8 cellular contexts compared by ENCODE assay signal in the genomic region with DNA sequence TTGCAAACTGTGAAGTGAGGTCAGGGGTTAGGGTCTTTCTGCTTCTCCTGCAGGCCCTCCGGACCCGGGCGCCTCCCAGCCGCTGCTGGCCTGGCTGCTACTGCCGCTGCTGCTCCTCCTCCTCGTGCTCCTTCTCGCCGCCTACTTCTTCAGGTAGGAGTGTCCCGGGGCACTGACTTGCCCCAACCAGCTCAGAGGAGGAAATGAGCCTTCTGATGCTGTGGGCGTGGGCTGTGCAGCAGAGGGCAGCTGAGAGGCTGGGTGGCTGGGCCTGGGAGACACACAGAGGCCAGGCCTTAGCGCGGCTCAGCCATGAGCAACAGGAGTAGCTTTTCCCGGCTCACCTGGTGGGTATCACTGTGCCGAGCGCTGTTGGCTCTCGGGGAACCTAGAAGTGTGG.
A peak's percentile ranks its signal among the peaks of the same experiment; 100 is the strongest.
DNase-seq lines count a peak whose midpoint lies in the region; ATAC-seq and TF ChIP-seq lines count a peak whose summit lies in the region.

No MANE protein-coding gene starts in this region.

- TF ChIP-seq POLR2A in HCT116 (IDR thresholded peaks at IDR 0.05; ENCODE audit: borderline replicate concordance, extremely low read depth, insufficient read depth, insufficient read length) = peak; percentile 61

- H2AFZ ChIP-seq in HCT116 (ENCODE audit: low read depth, low read length, poor library complexity, severe bottlenecking) = no peak overlapping the region

- peak; percentile 100 for ATAC-seq in HCT116
- peak; percentile 97 for ATAC-seq in foreskin keratinocyte

- H3K36me3 ChIP-seq in HCT116 (ENCODE audit: control insufficient read depth in 1 of 2, insufficient read depth in 2 of 2, low read length in 2 of 2) = no peaks in the 10 kb centered on the region

- H3K9me3 ChIP-seq in HCT116 (ENCODE audit: control insufficient read depth in 1 of 2, insufficient read depth in 1 of 2, low read depth in 1 of 2, low read length in 2 of 2) = no peaks in the 10 kb centered on the region

- H3K9me2 ChIP-seq in HCT116 (ENCODE audit: insufficient read depth) = no peaks in the 10 kb centered on the region

- H3K27me3 ChIP-seq in HCT116 (ENCODE audit: insufficient read depth, low read length) (no peaks in the 10 kb centered on the region), foreskin keratinocyte (no peaks in the 10 kb centered on the region)

- TF ChIP-seq CTCF in GM10248 (IDR thresholded peaks at IDR 0.05; ENCODE audit: control extremely low read depth, extremely low read depth, low read depth, missing control alignments) = no peak
- TF ChIP-seq CTCF in HCT116 (IDR thresholded peaks at IDR 0.05 in 2 of 3, conservative IDR thresholded peaks at IDR 0.05 in 1 of 3; ENCODE audit: borderline replicate concordance in 1 of 3, insufficient read depth in 1 of 3, low read depth in 2 of 3, low read length in 2 of 3) = no peak
- TF ChIP-seq CTCF in foreskin keratinocyte (conservative IDR thresholded peaks at IDR 0.05) = peak; percentile 28

- H3K4me1 ChIP-seq in HCT116 (ENCODE audit: control insufficient read depth in 1 of 2, insufficient read depth in 2 of 2, low read length in 2 of 2) (peaks cover 10 to 23% of the 10 kb centered on the region in 2 experiments; a peak in 3 of 4 replicates), foreskin keratinocyte (peaks cover 6% of the 10 kb centered on the region)

- no peaks in the 10 kb centered on the region for H3K79me2 ChIP-seq in HCT116 (ENCODE audit: insufficient read depth, low read length)

- no peak for TF ChIP-seq RAD21 in HCT116 (IDR thresholded peaks at IDR 0.05; ENCODE audit: low read depth)

- H4K20me1 ChIP-seq in HCT116 (ENCODE audit: insufficient read depth) = no peaks in the 10 kb centered on the region

- no TSS peak for BruUV-seq in HCT116 (replicated peaks; lab: Mats Ljungman, UMichigan)

- intact Hi-C loops in HCT116 (cut with micrococcal nuclease) = no loop called here
- intact Hi-C loops in posterior vena cava (cut with DNase I) = no loop called here

- CTCF ChIA-PET in GM10248 (lab: Yijun Ruan, JAX) (interaction anchor here (0.8 to 10.2 kb wide), 8 partner anchors 9 to 37 kb away, joined by 3 to 132 read pairs (median 8); no protein-coding TSS in a partner anchor), HCT116 (lab: Charles Lee) (interaction anchor here (1.1 to 3.2 kb wide), 7 partner anchors 9 to 193 kb away, joined by 3 to 35 read pairs (median 4); no protein-coding TSS in a partner anchor)

- RAD21 ChIA-PET in HCT116 (lab: Charles Lee; ENCODE audit: low non-redundant PET in 1 of 2, low total read pairs in 2 of 2, uncharacterized antibody in 2 of 2, unreplicated experiment in 2 of 2) = interaction anchor here in 1 of 2 experiments (0.9 kb wide), 1 partner anchor 22 kb away, joined by 3 read pairs; no protein-coding TSS in a partner anchor

- POLR2A ChIA-PET in GM10248 (lab: Yijun Ruan, JAX) (interaction anchor here (1.2 kb wide), 1 partner anchor 16 kb away, joined by 4 read pairs; no protein-coding TSS in a partner anchor), HCT116 (lab: Charles Lee) (interaction anchor here (0.7 to 1.6 kb wide), 4 partner anchors 11 to 48 kb away, joined by 3 to 6 read pairs (median 4); no protein-coding TSS in a partner anchor)

- DNase-seq in GM10248 (ENCODE audit: extremely low spot score) (peak; percentile 91), HCT116 (ENCODE audit: low read depth, low spot score) (peak; percentile 88), NCI-H226 (peak; percentile 77), activated T-cell treated with anti-CD3 and anti-CD28 coated beads for 24 hours (ENCODE audit: low read depth) (peak; percentile 79), foreskin keratinocyte (peak; percentile 83 to 89), posterior vena cava (ENCODE audit: low spot score) (peak; percentile 94), ureter (ENCODE audit: low spot score) (peak; percentile 92), OCI-M2 (lab: John Stamatoyannopoulos, UW; ENCODE audit: unreplicated experiment) (no peak)

- H3K27ac ChIP-seq in HCT116 (ENCODE audit: low read depth, low read length) (peak overlapping the region; percentile 34; the same call in 1 of the 2 replicates), foreskin keratinocyte (peak overlapping the region; percentile 68)

- H3K4me3 ChIP-seq in HCT116 (replicated peaks in 1 of 2; ENCODE audit: low read depth in 1 of 2, low read length in 2 of 2) = peak overlapping the region; percentile 43 to 52

- peak overlapping the region; percentile 57 for H3K9ac ChIP-seq in HCT116 (ENCODE audit: low read length)

- peak overlapping the region; percentile 77 for H3K4me2 ChIP-seq in HCT116 (ENCODE audit: low read length)

TF ChIP-seq in HCT116, 20 proteins besides CTCF, POLR2A, EP300 and RAD21:
- TF ChIP-seq EZH2 (IDR thresholded peaks at IDR 0.05) (no peak), EGR1 (IDR thresholded peaks at IDR 0.05; ENCODE audit: low read depth) (peak; percentile 60; the same call in 1 of the 2 replicates), FOSL1 (IDR thresholded peaks at IDR 0.05; ENCODE audit: low read depth) (no peak), YY1 (IDR thresholded peaks at IDR 0.05; ENCODE audit: extremely low read depth, insufficient replicate concordance, low read depth, low read length) (peak; percentile 68), SIN3A (IDR thresholded peaks at IDR 0.05; ENCODE audit: low read depth) (peak; percentile 48; the same call in 1 of the 2 replicates), TCF7L2 (IDR thresholded peaks at IDR 0.05; ENCODE audit: borderline replicate concordance, extremely low read depth, insufficient read depth, insufficient read length) (peak; percentile 28), POLR2AphosphoS5 (IDR thresholded peaks at IDR 0.05; ENCODE audit: low read depth, low read length) (peak; percentile 84), ZFX (IDR thresholded peaks at IDR 0.05) (peak; percentile 64)
- TF ChIP-seq, protein P1, sequence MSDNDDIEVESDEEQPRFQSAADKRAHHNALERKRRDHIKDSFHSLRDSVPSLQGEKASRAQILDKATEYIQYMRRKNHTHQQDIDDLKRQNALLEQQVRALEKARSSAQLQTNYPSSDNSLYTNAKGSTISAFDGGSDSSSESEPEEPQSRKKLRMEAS (IDR thresholded peaks at IDR 0.05) = peak; percentile 93
- TF ChIP-seq, protein P2, sequence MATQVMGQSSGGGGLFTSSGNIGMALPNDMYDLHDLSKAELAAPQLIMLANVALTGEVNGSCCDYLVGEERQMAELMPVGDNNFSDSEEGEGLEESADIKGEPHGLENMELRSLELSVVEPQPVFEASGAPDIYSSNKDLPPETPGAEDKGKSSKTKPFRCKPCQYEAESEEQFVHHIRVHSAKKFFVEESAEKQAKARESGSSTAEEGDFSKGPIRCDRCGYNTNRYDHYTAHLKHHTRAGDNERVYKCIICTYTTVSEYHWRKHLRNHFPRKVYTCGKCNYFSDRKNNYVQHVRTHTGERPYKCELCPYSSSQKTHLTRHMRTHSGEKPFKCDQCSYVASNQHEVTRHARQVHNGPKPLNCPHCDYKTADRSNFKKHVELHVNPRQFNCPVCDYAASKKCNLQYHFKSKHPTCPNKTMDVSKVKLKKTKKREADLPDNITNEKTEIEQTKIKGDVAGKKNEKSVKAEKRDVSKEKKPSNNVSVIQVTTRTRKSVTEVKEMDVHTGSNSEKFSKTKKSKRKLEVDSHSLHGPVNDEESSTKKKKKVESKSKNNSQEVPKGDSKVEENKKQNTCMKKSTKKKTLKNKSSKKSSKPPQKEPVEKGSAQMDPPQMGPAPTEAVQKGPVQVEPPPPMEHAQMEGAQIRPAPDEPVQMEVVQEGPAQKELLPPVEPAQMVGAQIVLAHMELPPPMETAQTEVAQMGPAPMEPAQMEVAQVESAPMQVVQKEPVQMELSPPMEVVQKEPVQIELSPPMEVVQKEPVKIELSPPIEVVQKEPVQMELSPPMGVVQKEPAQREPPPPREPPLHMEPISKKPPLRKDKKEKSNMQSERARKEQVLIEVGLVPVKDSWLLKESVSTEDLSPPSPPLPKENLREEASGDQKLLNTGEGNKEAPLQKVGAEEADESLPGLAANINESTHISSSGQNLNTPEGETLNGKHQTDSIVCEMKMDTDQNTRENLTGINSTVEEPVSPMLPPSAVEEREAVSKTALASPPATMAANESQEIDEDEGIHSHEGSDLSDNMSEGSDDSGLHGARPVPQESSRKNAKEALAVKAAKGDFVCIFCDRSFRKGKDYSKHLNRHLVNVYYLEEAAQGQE (IDR thresholded peaks at IDR 0.05; ENCODE audit: low read depth) = no peak
